In genomic region chr2:231680992-231681852, GRCh38 we compare ENCODE assay signal across 8 cellular contexts. TPM values are rescaled to one million over a fixed set of nuclear protein-coding genes. Genes with fewer than 3 reads are reported as not detected.
DNase-seq lines count a peak whose midpoint lies in the region; ATAC-seq, FAIRE-seq and TF ChIP-seq lines count a peak whose summit lies in the region.

No MANE protein-coding gene starts in this region.

- no peaks in the 10 kb centered on the region for H3K36me3 ChIP-seq in gastroesophageal sphincter

- WGBS in gastroesophageal sphincter (ENCODE audit: low coverage in 1 of 2), 2 donors: 20 to 22% methylated on average over 3 to 9 of the region's 79 CpGs

- H3K27me3 ChIP-seq in gastroesophageal sphincter: no peaks in the 10 kb centered on the region

- FAIRE-seq in HTR-8/SVneo (lab: Jason Lieb, UNC): peak; percentile 87

- no peaks in the 10 kb centered on the region for H3K9me3 Mint-ChIP-seq in activated T-helper 17 cell treated with anti-CD3 and anti-CD28 coated beads, Interleukin-2, amount 50 U/mL, for 72 hours
- H3K9me3 Mint-ChIP-seq in nephron progenitor cell: no peaks in the 10 kb centered on the region

- DNase-seq in EL (peak; percentile 90), HTR-8/SVneo (ENCODE audit: insufficient read length, low spot score) (peak; percentile 89), nephron progenitor cell (peak; percentile 94), MV-4-11 (lab: John Stamatoyannopoulos, UW) (no peak), AML-193 (lab: John Stamatoyannopoulos, UW) (no peak)

- H3K27ac ChIP-seq in gastroesophageal sphincter: peak overlapping the region; percentile 77 to 95 (median 94)

- no peak overlapping the region for H3K27ac Mint-ChIP-seq in activated T-helper 17 cell treated with anti-CD3 and anti-CD28 coated beads, Interleukin-2, amount 50 U/mL, for 72 hours
- peak overlapping the region; percentile 98 for H3K27ac Mint-ChIP-seq in nephron progenitor cell

- peak overlapping the region; percentile 42 to 66 for H3K4me3 ChIP-seq in gastroesophageal sphincter

- peak; percentile 74 to 77 for TF ChIP-seq POLR2A in gastroesophageal sphincter (IDR thresholded peaks at IDR 0.05)

- H3K4me1 Mint-ChIP-seq in activated T-helper 17 cell treated with anti-CD3 and anti-CD28 coated beads, Interleukin-2, amount 50 U/mL, for 72 hours: peaks cover 6% of the 10 kb centered on the region
- peaks cover 54% of the 10 kb centered on the region for H3K4me1 Mint-ChIP-seq in nephron progenitor cell

- no peak for TF ChIP-seq EP300 in gastroesophageal sphincter (IDR thresholded peaks at IDR 0.05)

- ATAC-seq in GM21367 (IDR thresholded peaks at IDR 0.05; ENCODE audit: unreplicated experiment) (peak; percentile 39), gastroesophageal sphincter (peak; percentile 96)
- peak; percentile 21 for ATAC-seq in activated T-helper 17 cell treated with anti-CD3 and anti-CD28 coated beads, Interleukin-2, amount 50 U/mL, for 72 hours (replicated peaks)

- peak overlapping the region; percentile 55 for H3K4me3 Mint-ChIP-seq in activated T-helper 17 cell treated with anti-CD3 and anti-CD28 coated beads, Interleukin-2, amount 50 U/mL, for 72 hours
- H3K4me3 Mint-ChIP-seq in nephron progenitor cell: peak overlapping the region; percentile 80

- peaks cover 14% of the 10 kb centered on the region for H3K27me3 Mint-ChIP-seq in activated T-helper 17 cell treated with anti-CD3 and anti-CD28 coated beads, Interleukin-2, amount 50 U/mL, for 72 hours
- H3K27me3 Mint-ChIP-seq in nephron progenitor cell (ENCODE audit: low read depth, poor library complexity): peaks cover 4% of the 10 kb centered on the region

- H3K4me1 ChIP-seq in gastroesophageal sphincter: peaks cover 0 to 48% (median 9%) of the 10 kb centered on the region in 3 donors

- no peaks in the 10 kb centered on the region for H3K36me3 Mint-ChIP-seq in activated T-helper 17 cell treated with anti-CD3 and anti-CD28 coated beads, Interleukin-2, amount 50 U/mL, for 72 hours (ENCODE audit: low read depth)
- no peaks in the 10 kb centered on the region for H3K36me3 Mint-ChIP-seq in nephron progenitor cell (ENCODE audit: low read depth)

- no peaks in the 10 kb centered on the region for H3K9me3 ChIP-seq in gastroesophageal sphincter

- TF ChIP-seq CTCF in gastroesophageal sphincter (IDR thresholded peaks at IDR 0.05) (peak in 2 of 4 experiments; percentile 12 to 26), nephron progenitor cell (IDR thresholded peaks at IDR 0.05) (no peak)

RNA-seq across cellular contexts. Expression of gene PTMA, which starts 27.1 kb away (rescaled TPM):
- total RNA-seq in activated T-helper 17 cell treated with anti-CD3 and anti-CD28 coated beads, Interleukin-2, amount 50 U/mL, for 72 hours: 1,000 to 10,000 TPM; 1,439 to 1,845 TPM
- total RNA-seq in gastroesophageal sphincter: 100 to 1,000 TPM; 683 to 866 (median 805) TPM

Comparison
In these comparisons a context has a peak if more than half of its experiments do, and no peak if none do; other contexts are left out.
1. DNase-seq: peak in EL (single experiment), HTR-8/SVneo (single experiment) and nephron progenitor cell (single experiment); none in MV-4-11 (single experiment) and AML-193 (0 of 2).
2. ATAC-seq: peak in every context shown above with its lines; median percentile 96 in gastroesophageal sphincter; 39 in GM21367; 21 in activated T-helper 17 cell treated with anti-CD3 and anti-CD28 coated beads, Interleukin-2, amount 50 U/mL, for 72 hours.